11 cellular contexts compared by ENCODE assay signal in genomic region chr16:2082171-2082982, GRCh38. TPM values are rescaled to one million over a fixed set of nuclear protein-coding genes. Genes with fewer than 3 reads are reported as not detected.
DNase-seq lines count a peak whose midpoint lies in the region; ATAC-seq and TF ChIP-seq lines count a peak whose summit lies in the region.
"Had no signal": no experiment of that assay in that cellular context is flagged by ENCODE, and none has a peak within 500 bp of the region (broad histone marks: within the 10 kb centered on the region; RNA-seq: fewer than 3 reads in every experiment).

No MANE protein-coding gene starts in this region.

- peaks cover 31% of the 10 kb centered on the region for H3K36me3 Mint-ChIP-seq in MCF 10A (ENCODE audit: insufficient read depth, unreplicated experiment)
- H3K36me3 Mint-ChIP-seq in effector memory CD8-positive, alpha-beta T cell (ENCODE audit: insufficient read depth), result peaks cover 23% of the 10 kb centered on the region
- H3K36me3 Mint-ChIP-seq in activated naive CD8-positive, alpha-beta T cell treated with anti-CD3 and anti-CD28 coated beads for 36 hours, result no peaks in the 10 kb centered on the region
- H3K36me3 Mint-ChIP-seq in activated CD4-positive, alpha-beta T cell treated with anti-CD3 and anti-CD28 coated beads, Interleukin-2, amount 10 ng/mL, durations not matched to agents 24 days and 14 days (ENCODE audit: low read depth), result peaks cover 8% of the 10 kb centered on the region
- H3K36me3 Mint-ChIP-seq in activated CD4-positive, alpha-beta memory T cell treated with anti-CD3 and anti-CD28 coated beads for 36 hours, result peaks cover under 1% of the 10 kb centered on the region
- H3K36me3 Mint-ChIP-seq: activated CD8-positive, alpha-beta memory T cell treated with anti-CD3 and anti-CD28 coated beads, Interleukin-2, amount 10 ng/mL, durations not matched to agents 7 days and 5 days had no signal

- H3K9me3 Mint-ChIP-seq in MCF 10A (ENCODE audit: unreplicated experiment), result no peaks in the 10 kb centered on the region
- no peaks in the 10 kb centered on the region for H3K9me3 Mint-ChIP-seq in effector memory CD8-positive, alpha-beta T cell
- H3K9me3 Mint-ChIP-seq in activated naive CD8-positive, alpha-beta T cell treated with anti-CD3 and anti-CD28 coated beads for 36 hours, result no peaks in the 10 kb centered on the region
- no peaks in the 10 kb centered on the region for H3K9me3 Mint-ChIP-seq in activated CD4-positive, alpha-beta T cell treated with anti-CD3 and anti-CD28 coated beads, Interleukin-2, amount 10 ng/mL, durations not matched to agents 24 days and 14 days
- H3K9me3 Mint-ChIP-seq in activated CD4-positive, alpha-beta memory T cell treated with anti-CD3 and anti-CD28 coated beads for 36 hours, result no peaks in the 10 kb centered on the region

- H3K9me3 ChIP-seq in breast epithelium (no peaks in the 10 kb centered on the region), mucosa of descending colon (no peaks in the 10 kb centered on the region)

- DNase-seq in breast epithelium (ENCODE audit: low spot score in 2 of 2), result peak in 1 of 2 donors; percentile 88
- DNase-seq in MCF 10A (ENCODE audit: unreplicated experiment), result no peak
- DNase-seq in effector memory CD8-positive, alpha-beta T cell, result no peak
- peak; percentile 62 to 83 (median 80) for DNase-seq in mucosa of descending colon
- no peak for DNase-seq in activated naive CD8-positive, alpha-beta T cell treated with anti-CD3 and anti-CD28 coated beads for 36 hours
- no peak for DNase-seq in T1000 (lab: John Stamatoyannopoulos, UW)
- no peak for DNase-seq in activated CD4-positive, alpha-beta T cell treated with anti-CD3 and anti-CD28 coated beads, Interleukin-2, amount 10 ng/mL, durations not matched to agents 24 days and 14 days
- no peak for DNase-seq in activated CD4-positive, alpha-beta memory T cell treated with anti-CD3 and anti-CD28 coated beads for 36 hours
- DNase-seq: activated CD8-positive, alpha-beta memory T cell treated with anti-CD3 and anti-CD28 coated beads, Interleukin-2, amount 10 ng/mL, durations not matched to agents 7 days and 5 days; NCI-H1694 treated with DMSO at 0.1 percent for 48 hours; SW 1271 had no signal

- intact Hi-C loops in breast epithelium (cut with DNase I; ENCODE audit: low total_unique reads) (no loop called here), MCF 10A (cut with micrococcal nuclease) (no loop called here), mucosa of descending colon (cut with DNase I, micrococcal nuclease) (no loop called here)
- intact Hi-C loops in activated CD4-positive, alpha-beta T cell treated with anti-CD3 and anti-CD28 coated beads, Interleukin-2, amount 10 ng/mL, durations not matched to agents 24 days and 14 days (cut with micrococcal nuclease), result no loop called here
- intact Hi-C loops in activated CD4-positive, alpha-beta memory T cell treated with anti-CD3 and anti-CD28 coated beads for 36 hours (cut with micrococcal nuclease), result no loop called here

- TF ChIP-seq CTCF in breast epithelium (IDR thresholded peaks at IDR 0.05) (peak in 2 of 3 donors; percentile 12 to 24), MCF 10A (IDR thresholded peaks at IDR 0.05; ENCODE audit: unreplicated experiment) (no peak), mucosa of descending colon (IDR thresholded peaks at IDR 0.05) (no peak)

- H3K4me1 Mint-ChIP-seq in MCF 10A (ENCODE audit: insufficient read depth, unreplicated experiment), result no peaks in the 10 kb centered on the region
- H3K4me1 Mint-ChIP-seq in effector memory CD8-positive, alpha-beta T cell (ENCODE audit: low read depth in 2 of 2), result peaks cover 0 to 2% of the 10 kb centered on the region in 2 donors
- peaks cover 2% of the 10 kb centered on the region for H3K4me1 Mint-ChIP-seq in activated naive CD8-positive, alpha-beta T cell treated with anti-CD3 and anti-CD28 coated beads for 36 hours
- H3K4me1 Mint-ChIP-seq in activated CD4-positive, alpha-beta T cell treated with anti-CD3 and anti-CD28 coated beads, Interleukin-2, amount 10 ng/mL, durations not matched to agents 24 days and 14 days, result no peaks in the 10 kb centered on the region
- H3K4me1 Mint-ChIP-seq in activated CD4-positive, alpha-beta memory T cell treated with anti-CD3 and anti-CD28 coated beads for 36 hours (ENCODE audit: low read depth), result no peaks in the 10 kb centered on the region
- H3K4me1 Mint-ChIP-seq: activated CD8-positive, alpha-beta memory T cell treated with anti-CD3 and anti-CD28 coated beads, Interleukin-2, amount 10 ng/mL, durations not matched to agents 7 days and 5 days had no signal

- H3K27me3 Mint-ChIP-seq in MCF 10A (ENCODE audit: insufficient read depth, unreplicated experiment), result no peaks in the 10 kb centered on the region
- H3K27me3 Mint-ChIP-seq in effector memory CD8-positive, alpha-beta T cell, result no peaks in the 10 kb centered on the region
- H3K27me3 Mint-ChIP-seq in activated naive CD8-positive, alpha-beta T cell treated with anti-CD3 and anti-CD28 coated beads for 36 hours, result no peaks in the 10 kb centered on the region
- no peaks in the 10 kb centered on the region for H3K27me3 Mint-ChIP-seq in activated CD4-positive, alpha-beta T cell treated with anti-CD3 and anti-CD28 coated beads, Interleukin-2, amount 10 ng/mL, durations not matched to agents 24 days and 14 days
- H3K27me3 Mint-ChIP-seq in activated CD4-positive, alpha-beta memory T cell treated with anti-CD3 and anti-CD28 coated beads for 36 hours, result no peaks in the 10 kb centered on the region
- H3K27me3 Mint-ChIP-seq: activated CD8-positive, alpha-beta memory T cell treated with anti-CD3 and anti-CD28 coated beads, Interleukin-2, amount 10 ng/mL, durations not matched to agents 7 days and 5 days had no signal

- TF ChIP-seq POLR2A in breast epithelium (IDR thresholded peaks at IDR 0.05), result no peak

- H3K27ac Mint-ChIP-seq in MCF 10A (ENCODE audit: low read depth, unreplicated experiment), result no peak overlapping the region
- peak overlapping the region; percentile 58 to 81 for H3K27ac Mint-ChIP-seq in effector memory CD8-positive, alpha-beta T cell
- no peak overlapping the region for H3K27ac Mint-ChIP-seq in activated naive CD8-positive, alpha-beta T cell treated with anti-CD3 and anti-CD28 coated beads for 36 hours
- no peak overlapping the region for H3K27ac Mint-ChIP-seq in activated CD4-positive, alpha-beta T cell treated with anti-CD3 and anti-CD28 coated beads, Interleukin-2, amount 10 ng/mL, durations not matched to agents 24 days and 14 days
- H3K27ac Mint-ChIP-seq in activated CD4-positive, alpha-beta memory T cell treated with anti-CD3 and anti-CD28 coated beads for 36 hours, result no peak overlapping the region
- H3K27ac Mint-ChIP-seq: activated CD8-positive, alpha-beta memory T cell treated with anti-CD3 and anti-CD28 coated beads, Interleukin-2, amount 10 ng/mL, durations not matched to agents 7 days and 5 days had no signal

- no peak for ATAC-seq in effector memory CD8-positive, alpha-beta T cell (replicated peaks)
- peak; percentile 88 for ATAC-seq in mucosa of descending colon
- ATAC-seq: activated CD8-positive, alpha-beta memory T cell treated with anti-CD3 and anti-CD28 coated beads, Interleukin-2, amount 10 ng/mL, durations not matched to agents 7 days and 5 days had no signal

- H3K4me1 ChIP-seq in breast epithelium (peaks cover 7 to 16% of the 10 kb centered on the region in 2 donors), mucosa of descending colon (ENCODE audit: low read depth) (no peaks in the 10 kb centered on the region)

- POLR2A ChIA-PET in MCF 10A (lab: Yijun Ruan, JAX), result interaction anchor here (0.9 kb wide), 1 partner anchor 69 kb away, joined by 3 read pairs; no protein-coding TSS in a partner anchor
- POLR2A ChIA-PET in activated CD4-positive, alpha-beta memory T cell treated with anti-CD3 and anti-CD28 coated beads for 36 hours (lab: Charles Lee), result no interaction called here

- peak overlapping the region; percentile 75 for H3K27ac ChIP-seq in breast epithelium

- H3K27me3 ChIP-seq in breast epithelium, result no peaks in the 10 kb centered on the region

- H3K4me3 ChIP-seq in breast epithelium, result no peak overlapping the region
- no peak overlapping the region for H3K4me3 ChIP-seq in mucosa of descending colon

- no TSS peak for BruUV-seq in MCF 10A (replicated peaks; lab: Mats Ljungman, UMichigan)

- H3K4me3 Mint-ChIP-seq in MCF 10A (ENCODE audit: unreplicated experiment), result no peak overlapping the region
- no peak overlapping the region for H3K4me3 Mint-ChIP-seq in effector memory CD8-positive, alpha-beta T cell
- H3K4me3 Mint-ChIP-seq in activated naive CD8-positive, alpha-beta T cell treated with anti-CD3 and anti-CD28 coated beads for 36 hours, result no peak overlapping the region
- no peak overlapping the region for H3K4me3 Mint-ChIP-seq in activated CD4-positive, alpha-beta T cell treated with anti-CD3 and anti-CD28 coated beads, Interleukin-2, amount 10 ng/mL, durations not matched to agents 24 days and 14 days
- H3K4me3 Mint-ChIP-seq in activated CD4-positive, alpha-beta memory T cell treated with anti-CD3 and anti-CD28 coated beads for 36 hours, result no peak overlapping the region
- H3K4me3 Mint-ChIP-seq: activated CD8-positive, alpha-beta memory T cell treated with anti-CD3 and anti-CD28 coated beads, Interleukin-2, amount 10 ng/mL, durations not matched to agents 7 days and 5 days had no signal

- CTCF ChIA-PET in MCF 10A (lab: Yijun Ruan, JAX), result interaction anchor here (0.6 to 0.8 kb wide), 2 partner anchors 39 to 60 kb away, joined by 3 read pairs; no protein-coding TSS in a partner anchor
- CTCF ChIA-PET in activated CD4-positive, alpha-beta memory T cell treated with anti-CD3 and anti-CD28 coated beads for 36 hours (lab: Charles Lee), result interaction anchor here (1.2 kb wide), 1 partner anchor 58 kb away, joined by 5 read pairs; no protein-coding TSS in a partner anchor

- H3K36me3 ChIP-seq in breast epithelium (no peaks in the 10 kb centered on the region), mucosa of descending colon (ENCODE audit: low read depth) (peaks cover 5% of the 10 kb centered on the region)

RNA-seq across cellular contexts. Expression of gene TSC2, which starts 34.6 kb away (rescaled TPM):
- 10 to 100 TPM; 41.6 to 52.4 (median 48.9) TPM for total RNA-seq in breast epithelium
- total RNA-seq in MCF 10A (2022), result 99.8 and 136 TPM in 2 replicates
- 100 to 1,000 TPM; 140 to 161 (median 150) TPM for total RNA-seq in mucosa of descending colon
- 10 to 100 TPM; 52.3 to 57.5 TPM for total RNA-seq in activated naive CD8-positive, alpha-beta T cell treated with anti-CD3 and anti-CD28 coated beads for 36 hours
- total RNA-seq in activated CD4-positive, alpha-beta T cell treated with anti-CD3 and anti-CD28 coated beads, Interleukin-2, amount 10 ng/mL, durations not matched to agents 24 days and 14 days, result 98.8 and 99.8 TPM in 2 replicates
- total RNA-seq in activated CD4-positive, alpha-beta memory T cell treated with anti-CD3 and anti-CD28 coated beads for 36 hours, result 10 to 100 TPM; 56.6 to 63.9 TPM

RNA-seq across cellular contexts. Expression of gene NTHL1, which starts 34.7 kb away (rescaled TPM):
- total RNA-seq in breast epithelium (10 to 100 TPM; 10.6 to 27.9 (median 16.1) TPM), MCF 10A (2022) (16.4 and 17.7 TPM in 2 replicates), mucosa of descending colon (10 to 100 TPM; 23.5 to 28.2 (median 24.5) TPM)
- 10 to 100 TPM; 30.6 to 32.0 TPM for total RNA-seq in activated naive CD8-positive, alpha-beta T cell treated with anti-CD3 and anti-CD28 coated beads for 36 hours
- 50.3 and 57.7 TPM in 2 replicates for total RNA-seq in activated CD4-positive, alpha-beta T cell treated with anti-CD3 and anti-CD28 coated beads, Interleukin-2, amount 10 ng/mL, durations not matched to agents 24 days and 14 days
- total RNA-seq in activated CD4-positive, alpha-beta memory T cell treated with anti-CD3 and anti-CD28 coated beads for 36 hours, result 10 to 100 TPM; 24.3 to 26.2 TPM

RNA-seq across cellular contexts. Expression of gene PKD1, which starts 53.3 kb away (rescaled TPM):
- 100 to 1,000 TPM in 2 of 3 donors, 10 to 100 TPM in 1; 74.2 to 110 (median 107) TPM for total RNA-seq in breast epithelium
- 159 and 187 TPM in 2 replicates for total RNA-seq in MCF 10A (2022)
- total RNA-seq in mucosa of descending colon, result 100 to 1,000 TPM in 1 of 3 donors, 10 to 100 TPM in 2; 63.9 to 233 (median 80.8) TPM
- 10 to 100 TPM; 52.6 to 54.5 TPM for total RNA-seq in activated naive CD8-positive, alpha-beta T cell treated with anti-CD3 and anti-CD28 coated beads for 36 hours
- total RNA-seq in activated CD4-positive, alpha-beta T cell treated with anti-CD3 and anti-CD28 coated beads, Interleukin-2, amount 10 ng/mL, durations not matched to agents 24 days and 14 days, result 91.4 and 93.3 TPM in 2 replicates
- 10 to 100 TPM; 56.7 to 59.4 TPM for total RNA-seq in activated CD4-positive, alpha-beta memory T cell treated with anti-CD3 and anti-CD28 coated beads for 36 hours

RNA-seq across cellular contexts. Expression of gene NHERF2, which starts 55.7 kb away (rescaled TPM):
- total RNA-seq in breast epithelium, result 10 to 100 TPM; 31.5 to 58.3 (median 38.9) TPM
- 8.5 and 14.5 TPM in 2 replicates for total RNA-seq in MCF 10A (2022)
- total RNA-seq in mucosa of descending colon, result 10 to 100 TPM; 54.5 to 65.4 (median 60.0) TPM
- total RNA-seq in activated naive CD8-positive, alpha-beta T cell treated with anti-CD3 and anti-CD28 coated beads for 36 hours, result 1 to 10 TPM; 2.4 to 3.7 TPM
- total RNA-seq in activated CD4-positive, alpha-beta T cell treated with anti-CD3 and anti-CD28 coated beads, Interleukin-2, amount 10 ng/mL, durations not matched to agents 24 days and 14 days, result 1.3 and 1.8 TPM in 2 replicates
- total RNA-seq in activated CD4-positive, alpha-beta memory T cell treated with anti-CD3 and anti-CD28 coated beads for 36 hours, result 1 to 10 TPM; 1.1 to 1.4 TPM

Comparison
In these comparisons a context has a peak if more than half of its experiments do, and no peak if none do; other contexts are left out.
1. CTCF ChIP-seq: peak in breast epithelium (2 of 3); none in MCF 10A (single experiment) and mucosa of descending colon (single experiment).
2. DNase-seq: peak in mucosa of descending colon (3 of 3); none in MCF 10A (single experiment), effector memory CD8-positive, alpha-beta T cell (0 of 3), activated naive CD8-positive, alpha-beta T cell treated with anti-CD3 and anti-CD28 coated beads for 36 hours (single experiment), T1000 (single experiment), activated CD4-positive, alpha-beta T cell treated with anti-CD3 and anti-CD28 coated beads, Interleukin-2, amount 10 ng/mL, durations not matched to agents 24 days and 14 days (single experiment) and activated CD4-positive, alpha-beta memory T cell treated with anti-CD3 and anti-CD28 coated beads for 36 hours (single experiment).
3. H3K27ac Mint-ChIP-seq: peak in effector memory CD8-positive, alpha-beta T cell (2 of 2); none in MCF 10A (single experiment), activated naive CD8-positive, alpha-beta T cell treated with anti-CD3 and anti-CD28 coated beads for 36 hours (single experiment), activated CD4-positive, alpha-beta T cell treated with anti-CD3 and anti-CD28 coated beads, Interleukin-2, amount 10 ng/mL, durations not matched to agents 24 days and 14 days (single experiment) and activated CD4-positive, alpha-beta memory T cell treated with anti-CD3 and anti-CD28 coated beads for 36 hours (single experiment).